9 cellular contexts compared by ENCODE assay signal in the genomic region with DNA sequence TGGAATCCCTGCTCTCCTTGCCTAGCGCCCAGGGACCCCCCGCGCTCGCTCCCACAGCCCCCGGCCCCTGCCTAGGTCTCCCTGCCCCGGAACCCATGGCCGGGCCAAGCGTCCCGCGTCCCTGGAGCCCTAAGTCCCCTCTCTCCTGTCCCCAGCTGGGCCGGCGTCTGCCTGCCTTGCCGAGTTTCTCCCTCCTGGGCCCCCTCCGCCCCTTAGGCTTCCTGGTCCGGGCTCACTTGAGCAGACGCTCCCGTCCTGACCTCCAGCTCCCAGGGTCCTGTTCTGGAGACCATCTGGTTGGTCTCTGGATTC. TPM values are rescaled to one million over a fixed set of nuclear protein-coding genes. Genes with fewer than 3 reads are reported as not detected.
DNase-seq lines count a peak whose midpoint lies in the region; FAIRE-seq and TF ChIP-seq lines count a peak whose summit lies in the region.
"Had no signal": no experiment of that assay in that cellular context is flagged by ENCODE, and none has a peak within 500 bp of the region (broad histone marks: within the 10 kb centered on the region; RNA-seq: fewer than 3 reads in every experiment).

No MANE protein-coding gene starts in this region.

- H3K4me3 Mint-ChIP-seq in activated naive CD4-positive, alpha-beta T cell treated with anti-CD3 and anti-CD28 coated beads, Interleukin-2, amount 10 ng/mL, durations not matched to agents 7 days and 5 days, result peak overlapping the region; percentile 90
- H3K4me3 Mint-ChIP-seq in T-helper 2 cell treated with Interferon-gamma antibody and Interleukin-4, amounts not matched to agents 5 μg/mL and 100 μg/mL, for 36 hours, result peak overlapping the region; percentile 93

- H3K36me3 Mint-ChIP-seq in activated naive CD4-positive, alpha-beta T cell treated with anti-CD3 and anti-CD28 coated beads, Interleukin-2, amount 10 ng/mL, durations not matched to agents 7 days and 5 days, result peaks cover 32% of the 10 kb centered on the region
- H3K36me3 Mint-ChIP-seq in T-helper 2 cell treated with Interferon-gamma antibody and Interleukin-4, amounts not matched to agents 5 μg/mL and 100 μg/mL, for 36 hours (ENCODE audit: low read depth), result peaks cover 36% of the 10 kb centered on the region

- H3K4me3 ChIP-seq in right atrium auricular region (peak overlapping the region; percentile 93 to 95), small intestine (ENCODE audit: low read depth in 1 of 2, low read length in 2 of 2) (peak overlapping the region; percentile 69 to 96)

- H3K36me3 ChIP-seq in right atrium auricular region (no peaks in the 10 kb centered on the region), small intestine (ENCODE audit: control insufficient read depth in 2 of 2, insufficient read depth in 2 of 2, low read length in 2 of 2) (no peaks in the 10 kb centered on the region)

- H3K27me3 ChIP-seq in right atrium auricular region (no peaks in the 10 kb centered on the region), small intestine (ENCODE audit: control insufficient read depth in 2 of 2, insufficient read depth in 2 of 2, low read length in 2 of 2) (no peaks in the 10 kb centered on the region)

- H3K27ac ChIP-seq in right atrium auricular region (peak overlapping the region; percentile 66 to 87), small intestine (ENCODE audit: low read depth in 1 of 2, low read length in 1 of 2) (peak overlapping the region; percentile 69 to 99)

- WGBS in small intestine, 3 donors, result 0 to 1% (median 0%) methylated on average over 8 to 17 of the region's 17 CpGs

- FAIRE-seq in small intestine (lab: Jason Lieb, UNC), result no peak
- FAIRE-seq: colon had no signal

- peak overlapping the region; percentile 85 for H3K27ac Mint-ChIP-seq in activated naive CD4-positive, alpha-beta T cell treated with anti-CD3 and anti-CD28 coated beads, Interleukin-2, amount 10 ng/mL, durations not matched to agents 7 days and 5 days
- H3K27ac Mint-ChIP-seq in T-helper 2 cell treated with Interferon-gamma antibody and Interleukin-4, amounts not matched to agents 5 μg/mL and 100 μg/mL, for 36 hours, result peak overlapping the region; percentile 87

- H3K27me3 Mint-ChIP-seq in activated naive CD4-positive, alpha-beta T cell treated with anti-CD3 and anti-CD28 coated beads, Interleukin-2, amount 10 ng/mL, durations not matched to agents 7 days and 5 days, result peaks cover 4% of the 10 kb centered on the region
- H3K27me3 Mint-ChIP-seq in T-helper 2 cell treated with Interferon-gamma antibody and Interleukin-4, amounts not matched to agents 5 μg/mL and 100 μg/mL, for 36 hours (ENCODE audit: low read depth), result no peaks in the 10 kb centered on the region

- H3K9me3 ChIP-seq in right atrium auricular region (no peaks in the 10 kb centered on the region), small intestine (ENCODE audit: control insufficient read depth, low read depth) (no peaks in the 10 kb centered on the region)

- H3K4me1 ChIP-seq in right atrium auricular region (peaks cover 0 to 31% of the 10 kb centered on the region in 2 donors), small intestine (ENCODE audit: control insufficient read depth in 2 of 2, insufficient read depth in 1 of 2, low read depth in 1 of 2, low read length in 1 of 2) (peaks cover 2% of the 10 kb centered on the region in 2 donors)

- TF ChIP-seq CTCF in right atrium auricular region (IDR thresholded peaks at IDR 0.05), result no peak

- no peaks in the 10 kb centered on the region for H3K9me3 Mint-ChIP-seq in activated naive CD4-positive, alpha-beta T cell treated with anti-CD3 and anti-CD28 coated beads, Interleukin-2, amount 10 ng/mL, durations not matched to agents 7 days and 5 days
- H3K9me3 Mint-ChIP-seq in T-helper 2 cell treated with Interferon-gamma antibody and Interleukin-4, amounts not matched to agents 5 μg/mL and 100 μg/mL, for 36 hours, result no peaks in the 10 kb centered on the region

- peak; percentile 47 for DNase-seq in activated naive CD4-positive, alpha-beta T cell treated with anti-CD3 and anti-CD28 coated beads, Interleukin-2, amount 10 ng/mL, durations not matched to agents 7 days and 5 days
- DNase-seq in activated naive CD4-positive, alpha-beta T cell treated with anti-CD3 and anti-CD28 coated beads, Interleukin-2, amount 50 U/mL, for 16 hours, result no peak
- DNase-seq in T-helper 2 cell treated with Interferon-gamma antibody and Interleukin-4, amounts not matched to agents 5 μg/mL and 100 μg/mL, for 36 hours (ENCODE audit: low spot score), result no peak
- no peak for DNase-seq in right atrium auricular region (ENCODE audit: low spot score)
- DNase-seq in small intestine, result no peak
- no peak for DNase-seq in NCI-H187 treated with DMSO at 0.1 percent for 48 hours (lab: John Stamatoyannopoulos, UW)
- DNase-seq in putamen (ENCODE audit: low spot score), result no peak
- no peak for DNase-seq in hippocampal formation (lab: John Stamatoyannopoulos, UW)

- CTCF ChIA-PET in activated naive CD4-positive, alpha-beta T cell treated with anti-CD3 and anti-CD28 coated beads, Interleukin-2, amount 10 ng/mL, durations not matched to agents 7 days and 5 days (lab: Charles Lee), result no interaction called here

- peaks cover 60% of the 10 kb centered on the region for H3K4me1 Mint-ChIP-seq in activated naive CD4-positive, alpha-beta T cell treated with anti-CD3 and anti-CD28 coated beads, Interleukin-2, amount 10 ng/mL, durations not matched to agents 7 days and 5 days
- H3K4me1 Mint-ChIP-seq in T-helper 2 cell treated with Interferon-gamma antibody and Interleukin-4, amounts not matched to agents 5 μg/mL and 100 μg/mL, for 36 hours (ENCODE audit: low read depth), result peaks cover 38% of the 10 kb centered on the region

RNA-seq across cellular contexts. Expression of a gene that starts 0.6 kb away (rescaled TPM):
- 10 to 100 TPM; 23.3 to 24.9 TPM for total RNA-seq in right atrium auricular region
- polyA plus RNA-seq in small intestine, result 100 to 1,000 TPM in 2 of 3 donors, 10 to 100 TPM in 1; 94.7 to 217 (median 129) TPM

RNA-seq across cellular contexts. Expression of a gene that starts 7.8 kb away (rescaled TPM):
- total RNA-seq in right atrium auricular region, result under 1 TPM; 0.48 to 0.94 TPM
- 1 to 10 TPM in 2 of 3 donors, not detected in 1; 2.4 to 5.1 TPM for polyA plus RNA-seq in small intestine

RNA-seq across cellular contexts. Expression of a gene that starts 38.1 kb away (rescaled TPM):
- total RNA-seq in right atrium auricular region, result under 1 TPM in 1 of 2 donors, not detected in 1; 0.08 TPM
- under 1 TPM in 2 of 3 donors, not detected in 1; 0.54 to 0.70 TPM for polyA plus RNA-seq in small intestine

RNA-seq across cellular contexts. Expression of a gene that starts 50.5 kb away (rescaled TPM):
- total RNA-seq in right atrium auricular region, result 1 to 10 TPM in 1 of 2 donors, under 1 TPM in 1; 0.74 to 3.0 TPM
- polyA plus RNA-seq in small intestine, result 1 to 10 TPM in 2 of 3 donors, under 1 TPM in 1; 0.67 to 2.1 (median 1.4) TPM
